ENCODE assay signal across 8 cellular contexts in genomic region chr10:70169011-70169410, GRCh38. TPM values are rescaled to one million over a fixed set of nuclear protein-coding genes. Genes with fewer than 3 reads are reported as not detected.
DNase-seq lines count a peak whose midpoint lies in the region; ATAC-seq and TF ChIP-seq lines count a peak whose summit lies in the region.

No MANE protein-coding gene starts in this region.

- H3K27me3 ChIP-seq in HL-60 (ENCODE audit: insufficient read depth, poor library complexity, severe bottlenecking), result no peaks in the 10 kb centered on the region
- no peaks in the 10 kb centered on the region for H3K27me3 ChIP-seq in right cardiac atrium (ENCODE audit: control insufficient read depth, insufficient read depth)
- H3K27me3 ChIP-seq in smooth muscle cell (ENCODE audit: low read depth), result no peaks in the 10 kb centered on the region

- CTCF ChIA-PET in activated B cell treated with CpG ODN at 0.5 μM for 24 hours (lab: Charles Lee), result interaction anchor here (0.7 kb wide), 1 partner anchor 22 kb away, joined by 3 read pairs; the partner anchor contains the start of gene TYSND1

- TF ChIP-seq CTCF in HL-60 (IDR thresholded peaks at IDR 0.05; ENCODE audit: insufficient read depth, low read length) (no peak), activated B cell treated with CpG ODN at 0.5 μM for 24 hours (IDR thresholded peaks at IDR 0.05) (no peak), smooth muscle cell (IDR thresholded peaks at IDR 0.05; ENCODE audit: borderline replicate concordance, insufficient read depth, poor library complexity, severe bottlenecking) (no peak)

- ATAC-seq in activated B cell treated with CpG ODN at 0.5 μM for 24 hours (ENCODE audit: low read depth), result no peak
- no peak for ATAC-seq in right cardiac atrium
- ATAC-seq in HG02884 (IDR thresholded peaks at IDR 0.05; ENCODE audit: unreplicated experiment), result no peak
- no peak for ATAC-seq in HG03039 (IDR thresholded peaks at IDR 0.05; ENCODE audit: unreplicated experiment)

- POLR2A ChIA-PET in activated B cell treated with CpG ODN at 0.5 μM for 24 hours (lab: Charles Lee), result interaction anchor here (0.6 to 5.2 kb wide), 2 partner anchors 24 to 237 kb away, joined by 3 to 106 read pairs; partner anchors contain the start of gene TYSND1

- H3F3A ChIP-seq in smooth muscle cell (ENCODE audit: low read depth), result peaks cover 5% of the 10 kb centered on the region

- H3K79me2 ChIP-seq in smooth muscle cell (ENCODE audit: low read depth), result peaks cover 61% of the 10 kb centered on the region

- H3K27ac ChIP-seq in HL-60 (replicated peaks) (peak overlapping the region; percentile 90), right cardiac atrium (ENCODE audit: low read length) (no peak overlapping the region), smooth muscle cell (ENCODE audit: low read depth) (peak overlapping the region; percentile 86)

- H3K4me1 ChIP-seq in right cardiac atrium (ENCODE audit: control insufficient read depth, insufficient read depth, low read length) (no peaks in the 10 kb centered on the region), smooth muscle cell (ENCODE audit: low read depth) (no peaks in the 10 kb centered on the region)

- H3K4me3 ChIP-seq in HL-60 (replicated peaks; ENCODE audit: insufficient read depth, low read length), result peak overlapping the region; percentile 98
- H3K4me3 ChIP-seq in right cardiac atrium (ENCODE audit: low read length), result peak overlapping the region; percentile 97
- peak overlapping the region; percentile 80 for H3K4me3 ChIP-seq in smooth muscle cell

- H3K4me2 ChIP-seq in smooth muscle cell, result peak overlapping the region; percentile 93

- H3K36me3 ChIP-seq in smooth muscle cell (ENCODE audit: low read depth), result no peaks in the 10 kb centered on the region

- H4K20me1 ChIP-seq in smooth muscle cell (ENCODE audit: low read depth), result peaks cover 60% of the 10 kb centered on the region

- H3K27ac Mint-ChIP-seq in activated B cell treated with CpG ODN at 0.5 μM for 24 hours, result peak overlapping the region; percentile 93

- intact Hi-C loops in activated B cell treated with CpG ODN at 0.5 μM for 24 hours (cut with micrococcal nuclease), result no loop called here
- intact Hi-C loops in right cardiac atrium (cut with DNase I), result no loop called here

- H2AFZ ChIP-seq in smooth muscle cell (ENCODE audit: low read depth), result no peak overlapping the region

- peaks cover 31% of the 10 kb centered on the region for H3K36me3 Mint-ChIP-seq in activated B cell treated with CpG ODN at 0.5 μM for 24 hours (ENCODE audit: low read depth)

- WGBS in right cardiac atrium, result 17% methylated on average over 2 of the region's 2 CpGs
- 14% methylated on average over 2 of the region's 2 CpGs for WGBS in smooth muscle cell (ENCODE audit: low lambda C conversion rate)

- H3K4me1 Mint-ChIP-seq in activated B cell treated with CpG ODN at 0.5 μM for 24 hours, result peaks cover 46% of the 10 kb centered on the region

- no peaks in the 10 kb centered on the region for H3K27me3 Mint-ChIP-seq in activated B cell treated with CpG ODN at 0.5 μM for 24 hours

- H3K9me3 Mint-ChIP-seq in activated B cell treated with CpG ODN at 0.5 μM for 24 hours, result no peaks in the 10 kb centered on the region

- no peak for DNase-seq in HL-60 (ENCODE audit: low read depth in 1 of 2, low spot score in 1 of 2)
- no peak for DNase-seq in activated B cell treated with CpG ODN at 0.5 μM for 24 hours
- DNase-seq in right cardiac atrium, result no peak
- no peak for DNase-seq in smooth muscle cell (lab: John Stamatoyannopoulos, UW; ENCODE audit: unreplicated experiment)
- no peak for DNase-seq in NCI-H748 treated with DMSO at 0.1 percent for 48 hours (lab: John Stamatoyannopoulos, UW)
- DNase-seq in DMS114 treated with DMSO at 0.1 percent for 48 hours (lab: John Stamatoyannopoulos, UW; ENCODE audit: unreplicated experiment), result no peak

- peak overlapping the region; percentile 94 for H3K4me3 Mint-ChIP-seq in activated B cell treated with CpG ODN at 0.5 μM for 24 hours

- H3K9me3 ChIP-seq in right cardiac atrium (ENCODE audit: control insufficient read depth, low read length) (no peaks in the 10 kb centered on the region), smooth muscle cell (replicated peaks; ENCODE audit: low read depth) (no peaks in the 10 kb centered on the region)

- peak overlapping the region; percentile 93 for H3K9ac ChIP-seq in smooth muscle cell (ENCODE audit: low read depth)

RNA-seq across cellular contexts. Expression of gene SAR1A, which starts 1.3 kb away (rescaled TPM):
- total RNA-seq in activated B cell treated with CpG ODN at 0.5 μM for 24 hours, result 65.9 and 67.6 TPM in 2 replicates
- 100 to 1,000 TPM in 2 of 4 donors, 10 to 100 TPM in 2; 89.2 to 147 (median 98.9) TPM for total RNA-seq in right cardiac atrium
- polyA plus RNA-seq in right cardiac atrium, result 39.8 TPM
- 178 and 180 TPM in 2 replicates for total RNA-seq in smooth muscle cell
- polyA plus RNA-seq in smooth muscle cell, result 133 and 140 TPM in 2 replicates

RNA-seq across cellular contexts. Expression of gene TYSND1, which starts 22.5 kb away (rescaled TPM):
- 18.2 and 22.0 TPM in 2 replicates for total RNA-seq in activated B cell treated with CpG ODN at 0.5 μM for 24 hours
- 1 to 10 TPM; 4.3 to 6.4 (median 5.0) TPM for total RNA-seq in right cardiac atrium
- polyA plus RNA-seq in right cardiac atrium, result 3.9 TPM
- 2.4 and 4.9 TPM in 2 replicates for total RNA-seq in smooth muscle cell
- 4.5 and 10.0 TPM in 2 replicates for polyA plus RNA-seq in smooth muscle cell

RNA-seq across cellular contexts. Expression of gene AIFM2, which starts 36.4 kb away (rescaled TPM):
- total RNA-seq in activated B cell treated with CpG ODN at 0.5 μM for 24 hours, result 8.9 and 10.8 TPM in 2 replicates
- 10 to 100 TPM in 2 of 4 donors, 1 to 10 TPM in 2; 8.5 to 14.0 (median 9.7) TPM for total RNA-seq in right cardiac atrium
- 11.4 TPM for polyA plus RNA-seq in right cardiac atrium
- total RNA-seq in smooth muscle cell, result 2.1 and 2.2 TPM in 2 replicates
- 3.6 and 4.4 TPM in 2 replicates for polyA plus RNA-seq in smooth muscle cell
